Comparison of ENCODE assay signal across 8 cellular contexts in genomic region chr5:91383027-91383955, GRCh38. TPM values are rescaled to one million over a fixed set of nuclear protein-coding genes. Genes with fewer than 3 reads are reported as not detected.
A peak's percentile ranks its signal among the peaks of the same experiment; 100 is the strongest.
DNase-seq lines count a peak whose midpoint lies in the region; ATAC-seq, FAIRE-seq and TF ChIP-seq lines count a peak whose summit lies in the region.

ARRDC3 (minus strand) TSS chr5:91383317; CDS start chr5:91383092, 225 bp downstream.

- peaks cover 1% of the 10 kb centered on the region for H3K36me3 ChIP-seq in right atrium auricular region

- H3K27me3 ChIP-seq in right atrium auricular region: no peaks in the 10 kb centered on the region

- peak; percentile 46 for FAIRE-seq in urothelium cell line (lab: Jason Lieb, UNC)

- H3K9me3 ChIP-seq in right atrium auricular region: no peaks in the 10 kb centered on the region

- intact Hi-C loops in T-helper 2 cell treated with Interferon-gamma antibody and Interleukin-4, amounts not matched to agents 100 ng/mL and 5 ng/mL, for 36 hours (cut with micrococcal nuclease): loop anchor here (1.0 to 5.0 kb wide), 6 partner anchors 36 to 909 kb away; partner anchors contain the start of genes MBLAC2 and POLR3G

- H3K4me1 ChIP-seq in right atrium auricular region: peaks cover 0 to 20% of the 10 kb centered on the region in 2 donors

- DNase-seq in NCI-H187 treated with DMSO at 0.1 percent for 48 hours (lab: John Stamatoyannopoulos, UW) (peak; percentile 78), anterior cingulate cortex (lab: John Stamatoyannopoulos, UW) (peak; percentile 55 to 97 (median 93)), right atrium auricular region (ENCODE audit: low spot score) (peak; percentile 95), pulmonary artery endothelial cell (ENCODE audit: low read depth, low spot score) (peak; percentile 75), urothelium cell line (ENCODE audit: low spot score) (peak; percentile 93)

- no peak for TF ChIP-seq CTCF in right atrium auricular region (IDR thresholded peaks at IDR 0.05)

- ATAC-seq in GM18502 (IDR thresholded peaks at IDR 0.05; ENCODE audit: poor library complexity, unreplicated experiment) (peak; percentile 61), HG02938 (IDR thresholded peaks at IDR 0.05; ENCODE audit: unreplicated experiment) (peak; percentile 48)

- peak within 1 kb of the TSS; percentile 99 for H3K27ac ChIP-seq in right atrium auricular region

- H3K4me3 ChIP-seq in right atrium auricular region: peak within 1 kb of the TSS; percentile 66 to 73

RNA-seq across cellular contexts. Expression of gene ARRDC3, which starts in this region (rescaled TPM):
- 21.0 and 22.0 TPM in 2 replicates for total RNA-seq in T-helper 2 cell treated with Interferon-gamma antibody and Interleukin-4, amounts not matched to agents 100 ng/mL and 5 ng/mL, for 36 hours
- 10 to 100 TPM; 11.2 to 15.2 TPM for total RNA-seq in right atrium auricular region
- 48.9 and 85.3 TPM in 2 replicates for total RNA-seq in pulmonary artery endothelial cell

Comparison
In these comparisons a context has a peak if more than half of its experiments do, and no peak if none do; other contexts are left out.
1. Peak in every context shown above with its lines: DNase-seq, ATAC-seq, H3K4me3 ChIP-seq and H3K27ac ChIP-seq.